In genomic region chr13:92307752-92308151, GRCh38 we compare ENCODE assay signal across 15 cellular contexts.
DNase-seq lines count a peak whose midpoint lies in the region; ATAC-seq and TF ChIP-seq lines count a peak whose summit lies in the region.
"Had no signal": no experiment of that assay in that cellular context is flagged by ENCODE, and none has a peak within 500 bp of the region (broad histone marks: within the 10 kb centered on the region; RNA-seq: fewer than 3 reads in every experiment).

No MANE protein-coding gene starts in this region.

- H3K27me3 Mint-ChIP-seq in mesothelial cell of epicardium (ENCODE audit: low read depth): no peaks in the 10 kb centered on the region
- H3K27me3 Mint-ChIP-seq: B cell; CD4-positive, alpha-beta T cell had no signal

- H3K36me3 Mint-ChIP-seq in mesothelial cell of epicardium: no peaks in the 10 kb centered on the region
- H3K36me3 Mint-ChIP-seq: CD8-positive, alpha-beta T cell had no signal

- CTCF ChIA-PET in HEK293T (lab: Yijun Ruan, JAX): no interaction called here

- H3K9me3 Mint-ChIP-seq in mesothelial cell of epicardium: peaks cover 19% of the 10 kb centered on the region

- intact Hi-C loops in left colon (cut with DNase I, micrococcal nuclease): no loop called here

- no peak overlapping the region for H3K27ac Mint-ChIP-seq in mesothelial cell of epicardium
- H3K27ac Mint-ChIP-seq: B cell; CD4-positive, alpha-beta T cell; CD8-positive, alpha-beta T cell had no signal

- POLR2A ChIA-PET in HEK293T (lab: Yijun Ruan, JAX): no interaction called here

- H3K4me3 Mint-ChIP-seq in mesothelial cell of epicardium: no peak overlapping the region
- H3K4me3 Mint-ChIP-seq: B cell; CD4-positive, alpha-beta T cell; CD8-positive, alpha-beta T cell had no signal

- TF ChIP-seq CTCF in mesothelial cell of epicardium (IDR thresholded peaks at IDR 0.05; ENCODE audit: unreplicated experiment): no peak

- H3K4me1 Mint-ChIP-seq in mesothelial cell of epicardium: peaks cover 3% of the 10 kb centered on the region
- H3K4me1 Mint-ChIP-seq: B cell had no signal

- DNase-seq in HEK293T (ENCODE audit: extremely low spot score) (no peak), NCI-H748 treated with DMSO at 0.1 percent for 48 hours (lab: John Stamatoyannopoulos, UW) (peak; percentile 43), left colon (no peak), NCI-H2081 treated with DMSO at 0.1 percent for 48 hours (lab: John Stamatoyannopoulos, UW) (no peak), mesothelial cell of epicardium (ENCODE audit: low spot score in 2 of 2, unreplicated experiment in 2 of 2) (no peak)
- DNase-seq: AML-193; Caco-2; Calu3; CD4-positive, alpha-beta T cell; CD8-positive, alpha-beta T cell; DMS79 treated with DMSO at 0.1 percent for 48 hours; GF-D8 had no signal

- ATAC-seq in left colon (peak; percentile 65), GM21528 (IDR thresholded peaks at IDR 0.05; ENCODE audit: low FRiP score, unreplicated experiment) (no peak)
- ATAC-seq: A549; CD8-positive, alpha-beta T cell had no signal

TF ChIP-seq in HEK293T, 16 proteins besides CTCF, POLR2A, EP300 and RAD21:
- no peak for TF ChIP-seq FOXK2 (IDR thresholded peaks at IDR 0.05)
- peak; percentile 53 for TF ChIP-seq PKNOX1 (IDR thresholded peaks at IDR 0.05)
